In the genomic region with DNA sequence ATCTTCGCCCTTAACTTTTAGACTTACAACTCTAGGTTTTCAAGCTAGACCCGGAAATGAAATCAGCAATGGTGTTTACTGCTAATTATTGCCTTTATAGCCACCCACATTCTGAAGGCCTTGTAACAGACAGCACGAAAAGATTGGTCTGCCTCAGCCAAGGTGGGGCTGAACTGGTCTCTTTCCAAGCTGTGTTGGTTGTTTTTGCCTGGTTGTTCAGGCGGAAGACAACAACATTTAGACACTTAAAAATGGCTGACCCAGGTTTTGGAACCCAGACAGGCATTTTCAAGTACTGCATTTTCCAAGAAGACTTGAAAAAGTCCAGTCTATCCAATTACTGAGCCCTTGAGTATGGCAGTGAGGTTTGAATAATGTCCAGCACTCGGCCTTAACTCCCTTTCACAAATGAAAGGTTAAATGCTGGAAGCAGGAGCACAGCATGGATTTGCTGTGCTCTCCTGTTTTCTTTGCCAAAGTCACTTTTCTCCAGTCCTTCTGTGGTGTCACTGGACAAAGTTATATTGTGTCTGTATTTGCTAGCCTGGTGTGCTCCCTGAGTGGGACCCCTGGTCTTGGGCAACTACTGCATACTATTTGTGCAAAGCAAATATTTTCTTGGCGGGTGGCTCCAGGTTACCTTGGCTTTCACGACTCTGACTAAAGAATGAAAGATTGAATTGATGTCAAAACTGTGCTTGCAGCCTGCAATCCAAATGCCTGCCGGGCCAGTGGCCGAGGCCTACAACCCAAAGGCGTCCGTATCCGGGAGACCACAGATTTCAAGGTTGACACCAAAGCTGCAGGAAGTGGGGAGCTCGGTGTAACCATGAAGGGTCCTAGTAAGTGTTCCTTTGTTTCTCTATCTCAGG, we compare ENCODE assay signal across 15 cellular contexts.
DNase-seq lines count a peak whose midpoint lies in the region; ATAC-seq and TF ChIP-seq lines count a peak whose summit lies in the region.
"Had no signal": no experiment of that assay in that cellular context is flagged by ENCODE, and none has a peak within 500 bp of the region (broad histone marks: within the 10 kb centered on the region; RNA-seq: fewer than 3 reads in every experiment).

No MANE protein-coding gene starts in this region.

- H3K4me1 Mint-ChIP-seq in activated CD8-positive, alpha-beta T cell treated with anti-CD3 and anti-CD28 coated beads for 36 hours (ENCODE audit: low read depth) = peaks cover 39% of the 10 kb centered on the region
- H3K4me1 Mint-ChIP-seq in naive thymus-derived CD8-positive, alpha-beta T cell = peaks cover 24 to 53% (median 42%) of the 10 kb centered on the region in 4 donors

- peaks cover 7 to 22% of the 10 kb centered on the region in 2 donors for H3K36me3 ChIP-seq in thyroid gland
- peaks cover 14% of the 10 kb centered on the region for H3K36me3 ChIP-seq in effector memory CD4-positive, alpha-beta T cell (ENCODE audit: control insufficient read depth, insufficient read depth, low read length)

- no peaks in the 10 kb centered on the region for H3K9me3 ChIP-seq in thyroid gland
- H3K9me3 ChIP-seq in effector memory CD4-positive, alpha-beta T cell (ENCODE audit: control insufficient read depth, low read length) = no peaks in the 10 kb centered on the region
- H3K9me3 ChIP-seq: BLaER1 treated with 17β-estradiol and CSF1 and Interleukin-3, amounts not matched to agents 10 nM and 100 nM had no signal

- TF ChIP-seq CTCF in activated CD8-positive, alpha-beta T cell treated with anti-CD3 and anti-CD28 coated beads for 36 hours (IDR thresholded peaks at IDR 0.05) = no peak
- TF ChIP-seq CTCF in fibroblast of the aortic adventitia (IDR thresholded peaks at IDR 0.05; ENCODE audit: insufficient read depth, low read length) = no peak
- no peak for TF ChIP-seq CTCF in thyroid gland (IDR thresholded peaks at IDR 0.05)

- peak overlapping the region; percentile 79 to 93 (median 91) for H3K27ac ChIP-seq in thyroid gland
- H3K27ac ChIP-seq in effector memory CD4-positive, alpha-beta T cell (ENCODE audit: insufficient read depth, low read length, poor library complexity, severe bottlenecking) = no peak overlapping the region
- H3K27ac ChIP-seq: BLaER1 treated with 17β-estradiol and CSF1 and Interleukin-3, amounts not matched to agents 10 nM and 100 nM; PC-9 had no signal

- TF ChIP-seq POLR2A in thyroid gland (IDR thresholded peaks at IDR 0.05) = peak in 1 of 2 donors; percentile 33

- DNase-seq in activated CD8-positive, alpha-beta T cell treated with anti-CD3 and anti-CD28 coated beads for 36 hours = peak; percentile 17
- DNase-seq in fibroblast of the aortic adventitia (ENCODE audit: low read depth) (peak; percentile 35), thyroid gland (peak; percentile 84 to 85)
- DNase-seq in naive thymus-derived CD8-positive, alpha-beta T cell = peak in 1 of 10 donors; percentile 24
- no peak for DNase-seq in effector memory CD4-positive, alpha-beta T cell
- no peak for DNase-seq in stimulated activated CD4-positive, alpha-beta T cell treated with anti-CD3 and anti-CD28 coated beads, Interleukin-2, amount 100 ng/mL, for 24 hours
- DNase-seq: activated T-cell treated with anti-CD3 and anti-CD28 coated beads, Interleukin-2, amount 50 U/mL, for 4 hours; glutamatergic neuron; IMR-90; NCI-H1105; NCI-H510A; PC-9 had no signal

- peaks cover 42 to 71% of the 10 kb centered on the region in 2 donors for H3K4me1 ChIP-seq in thyroid gland
- H3K4me1 ChIP-seq in effector memory CD4-positive, alpha-beta T cell (ENCODE audit: control insufficient read depth, insufficient read depth, low read length, poor library complexity, severe bottlenecking) = no peaks in the 10 kb centered on the region
- H3K4me1 ChIP-seq: BLaER1 treated with 17β-estradiol and CSF1 and Interleukin-3, amounts not matched to agents 10 nM and 100 nM had no signal

- no peaks in the 10 kb centered on the region for H3K9me3 Mint-ChIP-seq in activated CD8-positive, alpha-beta T cell treated with anti-CD3 and anti-CD28 coated beads for 36 hours
- no peaks in the 10 kb centered on the region for H3K9me3 Mint-ChIP-seq in naive thymus-derived CD8-positive, alpha-beta T cell
- H3K9me3 Mint-ChIP-seq: activated T-cell treated with anti-CD3 and anti-CD28 coated beads, Interleukin-2, amount 50 U/mL, for 4 hours had no signal

- intact Hi-C loops in activated CD8-positive, alpha-beta T cell treated with anti-CD3 and anti-CD28 coated beads for 36 hours (cut with micrococcal nuclease) = loop anchor here (10.0 kb wide), 1 partner anchor 87 kb away; no protein-coding TSS in a partner anchor
- intact Hi-C loops in thyroid gland (cut with DNase I) = no loop called here

- CTCF ChIA-PET in activated CD8-positive, alpha-beta T cell treated with anti-CD3 and anti-CD28 coated beads for 36 hours (lab: Charles Lee) = interaction anchor here (1.0 to 3.0 kb wide), 3 partner anchors 16 to 66 kb away, joined by 3 to 7 read pairs (median 5); no protein-coding TSS in a partner anchor

- no peaks in the 10 kb centered on the region for H3K27me3 ChIP-seq in thyroid gland
- H3K27me3 ChIP-seq in effector memory CD4-positive, alpha-beta T cell (replicated peaks; ENCODE audit: control insufficient read depth, insufficient read depth, low read length, poor library complexity, severe bottlenecking) = no peaks in the 10 kb centered on the region
- H3K27me3 ChIP-seq: BLaER1 treated with 17β-estradiol and CSF1 and Interleukin-3, amounts not matched to agents 10 nM and 100 nM had no signal

- 35 to 39% methylated on average over 13 of the region's 13 CpGs for WGBS in thyroid gland, 2 donors

- no peak overlapping the region for H3K4me3 Mint-ChIP-seq in activated CD8-positive, alpha-beta T cell treated with anti-CD3 and anti-CD28 coated beads for 36 hours
- peak overlapping the region in 8 of 10 donors; percentile 34 to 82 (median 66) for H3K4me3 Mint-ChIP-seq in naive thymus-derived CD8-positive, alpha-beta T cell
- H3K4me3 Mint-ChIP-seq: activated T-cell treated with anti-CD3 and anti-CD28 coated beads, Interleukin-2, amount 50 U/mL, for 4 hours had no signal

- H3K4me3 ChIP-seq in fibroblast of the aortic adventitia (ENCODE audit: low read depth, low read length) (no peak overlapping the region), thyroid gland (replicated peaks in 1 of 3) (no peak overlapping the region)
- no peak overlapping the region for H3K4me3 ChIP-seq in effector memory CD4-positive, alpha-beta T cell (ENCODE audit: insufficient read depth, low read depth, low read length, poor library complexity, severe bottlenecking)
- H3K4me3 ChIP-seq: BLaER1 treated with 17β-estradiol and CSF1 and Interleukin-3, amounts not matched to agents 10 nM and 100 nM; PC-9 had no signal

- no peak for ATAC-seq in activated CD8-positive, alpha-beta T cell treated with anti-CD3 and anti-CD28 coated beads for 36 hours
- peak; percentile 42 to 53 for ATAC-seq in naive thymus-derived CD8-positive, alpha-beta T cell
- ATAC-seq in esophagus mucosa = no peak
- ATAC-seq in GM19395 (IDR thresholded peaks at IDR 0.05; ENCODE audit: unreplicated experiment) = no peak
- ATAC-seq: activated T-cell treated with anti-CD3 and anti-CD28 coated beads, Interleukin-2, amount 50 U/mL, for 4 hours had no signal

- H3K36me3 Mint-ChIP-seq in activated CD8-positive, alpha-beta T cell treated with anti-CD3 and anti-CD28 coated beads for 36 hours (ENCODE audit: low read depth) = peaks cover 29% of the 10 kb centered on the region
- H3K36me3 Mint-ChIP-seq in naive thymus-derived CD8-positive, alpha-beta T cell = peaks cover 9 to 87% (median 30%) of the 10 kb centered on the region in 3 donors

- POLR2A ChIA-PET in activated CD8-positive, alpha-beta T cell treated with anti-CD3 and anti-CD28 coated beads for 36 hours (lab: Charles Lee) = interaction anchor here (1.1 kb wide), 1 partner anchor 93 kb away, joined by 3 read pairs; no protein-coding TSS in a partner anchor
- POLR2A ChIA-PET in naive thymus-derived CD8-positive, alpha-beta T cell (lab: Charles Lee) = interaction anchor here (0.8 to 3.0 kb wide), 2 partner anchors 20 to 71 kb away, joined by 3 to 18 read pairs; no protein-coding TSS in a partner anchor

- H3K27ac Mint-ChIP-seq in activated CD8-positive, alpha-beta T cell treated with anti-CD3 and anti-CD28 coated beads for 36 hours = no peak overlapping the region
- H3K27ac Mint-ChIP-seq in naive thymus-derived CD8-positive, alpha-beta T cell = peak overlapping the region in 8 of 10 donors; percentile 13 to 86 (median 59)

- H3K27me3 Mint-ChIP-seq in activated CD8-positive, alpha-beta T cell treated with anti-CD3 and anti-CD28 coated beads for 36 hours = no peaks in the 10 kb centered on the region
- H3K27me3 Mint-ChIP-seq in naive thymus-derived CD8-positive, alpha-beta T cell = no peaks in the 10 kb centered on the region

Comparison
In these comparisons a context has a peak if more than half of its experiments do, and no peak if none do; other contexts are left out.
1. ATAC-seq: peak in naive thymus-derived CD8-positive, alpha-beta T cell (2 of 2); none in activated CD8-positive, alpha-beta T cell treated with anti-CD3 and anti-CD28 coated beads for 36 hours (single experiment), esophagus mucosa (single experiment) and GM19395 (single experiment).
2. DNase-seq: peak in activated CD8-positive, alpha-beta T cell treated with anti-CD3 and anti-CD28 coated beads for 36 hours (single experiment), fibroblast of the aortic adventitia (single experiment) and thyroid gland (2 of 2); none in effector memory CD4-positive, alpha-beta T cell (0 of 3) and stimulated activated CD4-positive, alpha-beta T cell treated with anti-CD3 and anti-CD28 coated beads, Interleukin-2, amount 100 ng/mL, for 24 hours (0 of 2).